1 cellular context compared by ENCODE assay signal in genomic region chrX:74454233-74454632, GRCh38.
TF ChIP-seq lines count a peak whose summit lies in the region.
"Not testable (repeated sequence)": the region's sequence is repeated elsewhere in the genome, so short reads cannot be mapped to it uniquely, and the experiment has no call there.

No MANE protein-coding gene starts in this region.

- H3K27ac ChIP-seq in HEK293 (ENCODE audit: extremely low read depth, low read depth, low read length) = not testable (repeated sequence)

- H3K4me1 ChIP-seq in HEK293 (ENCODE audit: control insufficient read depth, insufficient read depth, low read length) = not testable (repeated sequence)

- CTCF ChIA-PET in HEK293 (lab: Yijun Ruan, JAX) = not testable (repeated sequence)

- POLR2A ChIA-PET in HEK293 (lab: Yijun Ruan, JAX) = not testable (repeated sequence)

- TF ChIP-seq CTCF in HEK293 (tag by site-specific recombination; IDR thresholded peaks at IDR 0.05) = not testable (repeated sequence)

- not testable (repeated sequence) for H3K9me3 ChIP-seq in HEK293 (ENCODE audit: control insufficient read depth, insufficient read depth, low read depth, low read length)

- H3K4me3 ChIP-seq in HEK293 (ENCODE audit: low read depth, low read length) = not testable (repeated sequence)

- not testable (repeated sequence) for H3K36me3 ChIP-seq in HEK293 (ENCODE audit: control insufficient read depth in 2 of 2, insufficient read depth in 1 of 2, low read length in 2 of 2)

TF ChIP-seq in HEK293, 187 proteins besides CTCF, POLR2A, EP300 and RAD21:
- TF ChIP-seq ZNF146 (tag by site-specific recombination; IDR thresholded peaks at IDR 0.05) = peak; percentile 93
TF ChIP-seq in HEK293: peak in this region for 1; not testable (repeated sequence) for 186.
